In the genomic region with DNA sequence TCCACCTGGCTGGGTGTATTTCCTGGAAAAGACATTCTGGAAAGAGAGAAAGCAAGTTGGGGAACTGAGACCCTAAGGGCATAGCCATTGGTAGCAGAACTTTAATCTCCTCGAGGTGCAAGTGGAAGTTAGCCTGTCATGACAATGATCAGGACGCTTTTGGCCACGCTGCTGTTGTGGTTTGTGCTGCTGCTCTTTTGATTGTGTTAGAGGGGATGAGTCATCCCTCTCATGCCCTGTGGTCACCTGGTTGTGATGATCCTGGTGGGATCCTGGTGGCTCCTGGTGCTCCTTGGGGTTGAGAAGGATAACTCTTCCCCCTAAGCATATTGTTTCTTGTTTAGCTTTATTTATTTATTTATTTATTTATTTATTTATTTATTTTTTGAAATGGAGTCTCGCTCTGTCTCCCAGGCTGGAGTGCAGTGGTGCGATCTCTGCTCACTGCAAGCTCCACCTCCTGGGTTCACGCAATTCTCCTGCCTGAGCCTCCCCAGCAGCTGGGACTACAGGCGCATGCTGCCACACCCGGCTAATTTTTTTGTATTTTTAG, we compare ENCODE assay signal across 1 cellular context.
TF ChIP-seq lines count a peak whose summit lies in the region.

No MANE protein-coding gene starts in this region.

TF ChIP-seq in K562, 482 proteins besides CTCF, POLR2A, EP300 and RAD21 (continued from another document):
- TF ChIP-seq ZNF408 (CRISPR knock-in tag; IDR thresholded peaks at IDR 0.05; ENCODE audit: low read depth) (no peak), JUND (IDR thresholded peaks at IDR 0.05; ENCODE audit: borderline replicate concordance, low read depth, low read length) (peak; percentile 49), JUND (tag; IDR thresholded peaks at IDR 0.05; ENCODE audit: borderline replicate concordance, low read depth, low read length) (peak; percentile 64; the same call in 1 of the 3 replicates), ZNF318 (IDR thresholded peaks at IDR 0.05; ENCODE audit: borderline replicate concordance in 1 of 2, low read depth in 1 of 2) (no peak), EHMT2 (IDR thresholded peaks at IDR 0.05) (no peak), ATF3 (IDR thresholded peaks at IDR 0.05) (peak; percentile 55; the same call in 1 of the 2 replicates), ATF3 (CRISPR knock-in tag; conservative IDR thresholded peaks at IDR 0.05) (no peak), SAP30 (IDR thresholded peaks at IDR 0.05; ENCODE audit: borderline replicate concordance, insufficient read depth, low read depth, low read length, poor library complexity, severe bottlenecking) (no peak), ZNF184 (CRISPR knock-in tag; IDR thresholded peaks at IDR 0.05) (no peak)
- TF ChIP-seq, protein P1, sequence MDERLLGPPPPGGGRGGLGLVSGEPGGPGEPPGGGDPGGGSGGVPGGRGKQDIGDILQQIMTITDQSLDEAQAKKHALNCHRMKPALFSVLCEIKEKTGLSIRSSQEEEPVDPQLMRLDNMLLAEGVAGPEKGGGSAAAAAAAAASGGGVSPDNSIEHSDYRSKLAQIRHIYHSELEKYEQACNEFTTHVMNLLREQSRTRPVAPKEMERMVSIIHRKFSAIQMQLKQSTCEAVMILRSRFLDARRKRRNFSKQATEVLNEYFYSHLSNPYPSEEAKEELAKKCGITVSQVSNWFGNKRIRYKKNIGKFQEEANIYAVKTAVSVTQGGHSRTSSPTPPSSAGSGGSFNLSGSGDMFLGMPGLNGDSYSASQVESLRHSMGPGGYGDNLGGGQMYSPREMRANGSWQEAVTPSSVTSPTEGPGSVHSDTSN (CRISPR knock-in tag; IDR thresholded peaks at IDR 0.05; ENCODE audit: low read depth), result no peak
- TF ChIP-seq, protein P1 (tag; conservative IDR thresholded peaks at IDR 0.05; ENCODE audit: low read depth), result no peak
- TF ChIP-seq, protein P2, sequence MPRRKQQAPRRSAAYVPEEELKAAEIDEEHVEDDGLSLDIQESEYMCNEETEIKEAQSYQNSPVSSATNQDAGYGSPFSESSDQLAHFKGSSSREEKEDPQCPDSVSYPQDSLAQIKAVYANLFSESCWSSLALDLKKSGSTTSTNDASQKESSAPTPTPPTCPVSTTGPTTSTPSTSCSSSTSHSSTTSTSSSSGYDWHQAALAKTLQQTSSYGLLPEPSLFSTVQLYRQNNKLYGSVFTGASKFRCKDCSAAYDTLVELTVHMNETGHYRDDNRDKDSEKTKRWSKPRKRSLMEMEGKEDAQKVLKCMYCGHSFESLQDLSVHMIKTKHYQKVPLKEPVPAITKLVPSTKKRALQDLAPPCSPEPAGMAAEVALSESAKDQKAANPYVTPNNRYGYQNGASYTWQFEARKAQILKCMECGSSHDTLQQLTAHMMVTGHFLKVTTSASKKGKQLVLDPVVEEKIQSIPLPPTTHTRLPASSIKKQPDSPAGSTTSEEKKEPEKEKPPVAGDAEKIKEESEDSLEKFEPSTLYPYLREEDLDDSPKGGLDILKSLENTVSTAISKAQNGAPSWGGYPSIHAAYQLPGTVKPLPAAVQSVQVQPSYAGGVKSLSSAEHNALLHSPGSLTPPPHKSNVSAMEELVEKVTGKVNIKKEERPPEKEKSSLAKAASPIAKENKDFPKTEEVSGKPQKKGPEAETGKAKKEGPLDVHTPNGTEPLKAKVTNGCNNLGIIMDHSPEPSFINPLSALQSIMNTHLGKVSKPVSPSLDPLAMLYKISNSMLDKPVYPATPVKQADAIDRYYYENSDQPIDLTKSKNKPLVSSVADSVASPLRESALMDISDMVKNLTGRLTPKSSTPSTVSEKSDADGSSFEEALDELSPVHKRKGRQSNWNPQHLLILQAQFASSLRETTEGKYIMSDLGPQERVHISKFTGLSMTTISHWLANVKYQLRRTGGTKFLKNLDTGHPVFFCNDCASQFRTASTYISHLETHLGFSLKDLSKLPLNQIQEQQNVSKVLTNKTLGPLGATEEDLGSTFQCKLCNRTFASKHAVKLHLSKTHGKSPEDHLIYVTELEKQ (CRISPR knock-in tag; IDR thresholded peaks at IDR 0.05), result no peak
- TF ChIP-seq, protein P3, sequence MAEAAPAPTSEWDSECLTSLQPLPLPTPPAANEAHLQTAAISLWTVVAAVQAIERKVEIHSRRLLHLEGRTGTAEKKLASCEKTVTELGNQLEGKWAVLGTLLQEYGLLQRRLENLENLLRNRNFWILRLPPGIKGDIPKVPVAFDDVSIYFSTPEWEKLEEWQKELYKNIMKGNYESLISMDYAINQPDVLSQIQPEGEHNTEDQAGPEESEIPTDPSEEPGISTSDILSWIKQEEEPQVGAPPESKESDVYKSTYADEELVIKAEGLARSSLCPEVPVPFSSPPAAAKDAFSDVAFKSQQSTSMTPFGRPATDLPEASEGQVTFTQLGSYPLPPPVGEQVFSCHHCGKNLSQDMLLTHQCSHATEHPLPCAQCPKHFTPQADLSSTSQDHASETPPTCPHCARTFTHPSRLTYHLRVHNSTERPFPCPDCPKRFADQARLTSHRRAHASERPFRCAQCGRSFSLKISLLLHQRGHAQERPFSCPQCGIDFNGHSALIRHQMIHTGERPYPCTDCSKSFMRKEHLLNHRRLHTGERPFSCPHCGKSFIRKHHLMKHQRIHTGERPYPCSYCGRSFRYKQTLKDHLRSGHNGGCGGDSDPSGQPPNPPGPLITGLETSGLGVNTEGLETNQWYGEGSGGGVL (CRISPR knock-in tag; IDR thresholded peaks at IDR 0.05), result no peak
